ENCODE assay signal across 30 cellular contexts in genomic region chr17:61575352-61575975, GRCh38. TPM values are rescaled to one million over a fixed set of nuclear protein-coding genes. Genes with fewer than 3 reads are reported as not detected.
DNase-seq lines count a peak whose midpoint lies in the region; ATAC-seq and TF ChIP-seq lines count a peak whose summit lies in the region.
"Had no signal": no experiment of that assay in that cellular context is flagged by ENCODE, and none has a peak within 500 bp of the region (broad histone marks: within the 10 kb centered on the region; RNA-seq: fewer than 3 reads in every experiment).

No MANE protein-coding gene starts in this region.

- intact Hi-C loops in transverse colon (cut with DNase I; ENCODE audit: low total_unique reads): no loop called here

- WGBS in transverse colon (ENCODE audit: low coverage in 1 of 2), 2 donors: 61 to 69% methylated on average over 4 to 5 of the region's 5 CpGs

- no peaks in the 10 kb centered on the region for H3K4me1 Mint-ChIP-seq in activated T-cell treated with anti-CD3 and anti-CD28 coated beads, Interleukin-2, amount 50 U/mL, for 72 hours (ENCODE audit: low read depth)
- H3K4me1 Mint-ChIP-seq: activated B cell treated with CpG ODN at 0.5 μM for 24 hours; activated CD4-positive, alpha-beta T cell treated with anti-CD3 and anti-CD28 coated beads, Interleukin-2, amount 10 ng/mL, durations not matched to agents 7 days and 5 days; CD4-positive, CD25-positive, alpha-beta regulatory T cell had no signal

- H3K9me3 ChIP-seq in RWPE2 (ENCODE audit: severe bottlenecking) (no peaks in the 10 kb centered on the region), fibroblast of lung (ENCODE audit: control insufficient read depth, insufficient read depth, low read depth, low read length) (no peaks in the 10 kb centered on the region), skeletal muscle satellite cell (replicated peaks; ENCODE audit: low read length) (no peaks in the 10 kb centered on the region), transverse colon (no peaks in the 10 kb centered on the region)
- H3K9me3 ChIP-seq: HAP-1, ovary, SJSA1, uterus had no signal

- no peaks in the 10 kb centered on the region for H3K4me1 ChIP-seq in RWPE2 (ENCODE audit: insufficient read depth, poor library complexity, severe bottlenecking)
- peaks cover 8% of the 10 kb centered on the region for H3K4me1 ChIP-seq in fibroblast of lung (ENCODE audit: control insufficient read depth, extremely low read depth, insufficient read depth, low read length)
- peaks cover 6% of the 10 kb centered on the region for H3K4me1 ChIP-seq in skeletal muscle satellite cell (ENCODE audit: control insufficient read depth, insufficient read depth, low read length)
- no peaks in the 10 kb centered on the region for H3K4me1 ChIP-seq in transverse colon
- H3K4me1 ChIP-seq: heart right ventricle, SJSA1, uterus had no signal

- in situ Hi-C loops in transverse colon (cut with MboI; ENCODE audit: low pct_ligation_motif_present in 1 of 4, low pct_unique_long_range_greater_than_20kb in 1 of 4, low sequenced_read_pairs in 3 of 4): no loop called here

- H3K4me2 ChIP-seq in fibroblast of lung (ENCODE audit: extremely low read depth, insufficient read depth, low read length) (peak overlapping the region; percentile 56), skeletal muscle satellite cell (ENCODE audit: low read length) (peak overlapping the region; percentile 1)
- H3K4me2 ChIP-seq: smooth muscle cell had no signal

- no peaks in the 10 kb centered on the region for H4K20me1 ChIP-seq in fibroblast of lung (ENCODE audit: control insufficient read depth, extremely low read depth, insufficient read depth, low read length)

- peak overlapping the region; percentile 77 for H3K27ac Mint-ChIP-seq in activated T-cell treated with anti-CD3 and anti-CD28 coated beads, Interleukin-2, amount 50 U/mL, for 72 hours
- H3K27ac Mint-ChIP-seq: activated B cell treated with CpG ODN at 0.5 μM for 24 hours; activated CD4-positive, alpha-beta T cell treated with anti-CD3 and anti-CD28 coated beads, Interleukin-2, amount 10 ng/mL, durations not matched to agents 7 days and 5 days; CD4-positive, CD25-positive, alpha-beta regulatory T cell; effector memory CD8-positive, alpha-beta T cell; T-helper 1 cell treated with Interleukin-12 subunit alpha and Interleukin-12 subunit beta and Interleukin-4 antibody, amounts not matched to agents 30 μg/mL and 1 μg/mL, for 36 hours had no signal

- ATAC-seq in activated T-cell treated with anti-CD3 and anti-CD28 coated beads, Interleukin-2, amount 50 U/mL, for 72 hours (replicated peaks in 1 of 2): no peak
- ATAC-seq in RWPE2 (ENCODE audit: low read depth): peak; percentile 38; the same call in 1 of the 3 replicates
- ATAC-seq: activated T-cell treated with anti-CD3 and anti-CD28 coated beads, Interleukin-2, amount 50 U/mL, for 4 hours; effector memory CD8-positive, alpha-beta T cell; heart right ventricle; stimulated activated naive CD8-positive, alpha-beta T cell treated with anti-CD3 and anti-CD28 coated beads, Interleukin-15, Interleukin-2, amounts not matched to agents 100 U/mL and 50 U/mL, for 24 hours had no signal

- H3K36me3 ChIP-seq in RWPE2 (ENCODE audit: low read depth) (no peaks in the 10 kb centered on the region), fibroblast of lung (ENCODE audit: control insufficient read depth, insufficient read depth, low read length) (no peaks in the 10 kb centered on the region), skeletal muscle satellite cell (ENCODE audit: insufficient read depth, low read length) (no peaks in the 10 kb centered on the region), transverse colon (no peaks in the 10 kb centered on the region)
- H3K36me3 ChIP-seq: HAP-1, heart right ventricle, ovary, SJSA1, uterus had no signal

- H3K27ac ChIP-seq in RWPE2 (ENCODE audit: poor library complexity, severe bottlenecking) (no peak overlapping the region), fibroblast of lung (ENCODE audit: insufficient read depth, low read length) (peak overlapping the region; percentile 38), transverse colon (no peak overlapping the region)
- H3K27ac ChIP-seq: coronary artery, heart right ventricle, ovary, SJSA1, uterus had no signal

- H3K4me3 ChIP-seq in RWPE2 (ENCODE audit: severe bottlenecking): no peak overlapping the region
- no peak overlapping the region for H3K4me3 ChIP-seq in fibroblast of lung (replicated peaks in 1 of 4; ENCODE audit: control extremely low read depth in 1 of 4, insufficient read depth in 1 of 4, low read depth in 3 of 4, low read length in 4 of 4)
- H3K4me3 ChIP-seq in skeletal muscle satellite cell (ENCODE audit: low read length): no peak overlapping the region
- H3K4me3 ChIP-seq in transverse colon: no peak overlapping the region
- H3K4me3 ChIP-seq: coronary artery, HAP-1, heart right ventricle, ovary, SJSA1, smooth muscle cell, uterus had no signal

- peaks cover 2% of the 10 kb centered on the region in 2 donors for H3K36me3 Mint-ChIP-seq in activated T-cell treated with anti-CD3 and anti-CD28 coated beads, Interleukin-2, amount 50 U/mL, for 72 hours (ENCODE audit: insufficient read depth in 2 of 2)
- H3K36me3 Mint-ChIP-seq: CD4-positive, CD25-positive, alpha-beta regulatory T cell had no signal

- peak overlapping the region; percentile 54 for H2AFZ ChIP-seq in fibroblast of lung (ENCODE audit: low read length)

- no peak for TF ChIP-seq POLR2A in transverse colon (IDR thresholded peaks at IDR 0.05)

- TF ChIP-seq EP300 in transverse colon (IDR thresholded peaks at IDR 0.05; ENCODE audit: low read depth): no peak

- H3K9ac ChIP-seq in fibroblast of lung (ENCODE audit: insufficient read depth, low read length): no peak overlapping the region
- no peak overlapping the region for H3K9ac ChIP-seq in skeletal muscle satellite cell (ENCODE audit: low read depth, low read length)

- H3K4me3 Mint-ChIP-seq in activated T-cell treated with anti-CD3 and anti-CD28 coated beads, Interleukin-2, amount 50 U/mL, for 72 hours: no peak overlapping the region
- H3K4me3 Mint-ChIP-seq: activated B cell treated with CpG ODN at 0.5 μM for 24 hours; activated CD4-positive, alpha-beta T cell treated with anti-CD3 and anti-CD28 coated beads, Interleukin-2, amount 10 ng/mL, durations not matched to agents 7 days and 5 days; activated T-cell treated with anti-CD3 and anti-CD28 coated beads, Interleukin-2, amount 50 U/mL, for 4 hours; CD4-positive, CD25-positive, alpha-beta regulatory T cell; effector memory CD8-positive, alpha-beta T cell; T-helper 1 cell treated with Interleukin-12 subunit alpha and Interleukin-12 subunit beta and Interleukin-4 antibody, amounts not matched to agents 30 μg/mL and 1 μg/mL, for 36 hours had no signal

- H3K27me3 ChIP-seq in RWPE2 (ENCODE audit: insufficient read depth, poor library complexity, severe bottlenecking) (no peaks in the 10 kb centered on the region), fibroblast of lung (ENCODE audit: control insufficient read depth, insufficient read depth, low read length) (no peaks in the 10 kb centered on the region), skeletal muscle satellite cell (ENCODE audit: control insufficient read depth, insufficient read depth, low read length) (no peaks in the 10 kb centered on the region), transverse colon (peaks cover 27% of the 10 kb centered on the region)
- H3K27me3 ChIP-seq: ovary, uterus had no signal

- H3K9me3 Mint-ChIP-seq in activated T-cell treated with anti-CD3 and anti-CD28 coated beads, Interleukin-2, amount 50 U/mL, for 72 hours: no peaks in the 10 kb centered on the region
- H3K9me3 Mint-ChIP-seq: activated B cell treated with CpG ODN at 0.5 μM for 24 hours; effector memory CD8-positive, alpha-beta T cell had no signal

- H3K79me2 ChIP-seq in fibroblast of lung (ENCODE audit: control insufficient read depth, insufficient read depth, low read length): no peaks in the 10 kb centered on the region

- no peak for DNase-seq in activated T-cell treated with anti-CD3 and anti-CD28 coated beads, Interleukin-2, amount 50 U/mL, for 72 hours
- no peak for DNase-seq in activated T-cell treated with anti-CD3 and anti-CD28 coated beads, Interleukin-2, amount 50 U/mL, for 1 hour
- DNase-seq in RWPE2 (ENCODE audit: low spot score): no peak
- DNase-seq in fibroblast of lung (ENCODE audit: low read depth in 2 of 2): peak in 1 of 2 donors; percentile 30
- no peak for DNase-seq in ecto neural progenitor cell (ENCODE audit: low spot score)
- no peak for DNase-seq in NK-92 treated with Interleukin-12 subunit alpha and Interleukin-12 subunit beta, amount 100 ng/mL, for 24 hours (lab: John Stamatoyannopoulos, UW)
- no peak for DNase-seq in transverse colon
- DNase-seq: activated B cell treated with CpG ODN at 0.5 μM for 24 hours; activated CD4-positive, alpha-beta T cell treated with anti-CD3 and anti-CD28 coated beads, Interleukin-2, amount 10 ng/mL, durations not matched to agents 7 days and 5 days; activated naive CD4-positive, alpha-beta T cell; activated T-cell treated with anti-CD3 and anti-CD28 coated beads, Interleukin-2, amount 50 U/mL, for 4 hours; caudate nucleus; CD4-positive, CD25-positive, alpha-beta regulatory T cell; effector memory CD8-positive, alpha-beta T cell; heart right ventricle; ovary; stimulated activated naive CD8-positive, alpha-beta T cell treated with anti-CD3 and anti-CD28 coated beads, Interleukin-15, Interleukin-2, amounts not matched to agents 100 U/mL and 50 U/mL, for 24 hours; uterus had no signal

- no peak for TF ChIP-seq CTCF in RWPE2 (IDR thresholded peaks at IDR 0.05; ENCODE audit: poor library complexity, severe bottlenecking)
- no peak for TF ChIP-seq CTCF in fibroblast of lung (conservative IDR thresholded peaks at IDR 0.05 in 1 of 2, IDR thresholded peaks at IDR 0.05 in 1 of 2; ENCODE audit: low read depth in 1 of 2, low read length in 2 of 2)
- TF ChIP-seq CTCF in transverse colon (IDR thresholded peaks at IDR 0.05): no peak

- peaks cover 33% of the 10 kb centered on the region for H3K27me3 Mint-ChIP-seq in activated T-cell treated with anti-CD3 and anti-CD28 coated beads, Interleukin-2, amount 50 U/mL, for 72 hours (ENCODE audit: low read depth)

RNA-seq across cellular contexts. Expression of gene NACA2, which starts 15.6 kb away (rescaled TPM):
- total RNA-seq in activated T-cell treated with anti-CD3 and anti-CD28 coated beads, Interleukin-2, amount 50 U/mL, for 72 hours: not detected
- not detected in 2 replicates for total RNA-seq in fibroblast of lung
- polyA plus RNA-seq in fibroblast of lung: 0.17 TPM in 1 of 2 replicates, not detected in the other
- 0.27 and 0.61 TPM in 2 replicates for polyA plus RNA-seq in fibroblast of lung (2012)
- not detected in 2 replicates for polyA minus RNA-seq in fibroblast of lung (ENCODE audit: low replicate concordance)
- not detected in 2 replicates for total RNA-seq in skeletal muscle satellite cell (2012; rRNA removed)
- not detected for total RNA-seq in transverse colon
- total RNA-seq: A172; activated B cell treated with CpG ODN at 0.5 μM for 24 hours; activated CD8-positive, alpha-beta memory T cell treated with anti-CD3 and anti-CD28 coated beads for 36 hours; activated T-cell treated with anti-CD3 and anti-CD28 coated beads, Interleukin-2, amount 50 U/mL, for 4 hours; CD4-positive, CD25-positive, alpha-beta regulatory T cell; epithelial cell of proximal tubule; heart right ventricle; lung microvascular endothelial cell; ovary; SJSA1; smooth muscle cell; temporal lobe; uterus had no signal
- polyA plus RNA-seq: CD4-positive, CD25-positive, alpha-beta regulatory T cell; neural cell; ovary; smooth muscle cell had no signal
